ENCODE assay signal across 10 cellular contexts in the genomic region with DNA sequence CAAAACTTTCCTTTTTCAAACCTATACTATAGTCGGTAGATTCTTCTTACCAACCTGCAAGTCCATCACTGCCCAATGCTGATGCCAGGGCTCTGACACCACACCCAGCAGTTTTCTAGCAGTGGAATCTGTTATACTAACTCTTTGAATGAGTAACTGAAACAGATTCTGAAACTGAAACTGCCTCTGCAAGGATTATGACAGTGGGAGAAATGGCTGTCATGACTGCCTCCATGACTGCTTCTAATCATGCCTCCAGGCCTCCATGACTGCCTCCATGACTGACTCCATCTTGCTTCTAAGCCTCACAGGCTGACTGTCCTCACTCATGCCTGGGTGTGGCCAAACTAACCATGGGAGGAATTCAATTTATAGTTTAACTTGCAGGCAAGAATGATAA. TPM values are rescaled to one million over a fixed set of nuclear protein-coding genes. Genes with fewer than 3 reads are reported as not detected.
DNase-seq lines count a peak whose midpoint lies in the region; ATAC-seq and TF ChIP-seq lines count a peak whose summit lies in the region.
"Had no signal": no experiment of that assay in that cellular context is flagged by ENCODE, and none has a peak within 500 bp of the region (broad histone marks: within the 10 kb centered on the region; RNA-seq: fewer than 3 reads in every experiment).

No MANE protein-coding gene starts in this region.

- no peaks in the 10 kb centered on the region for H3K36me3 ChIP-seq in OCI-LY7 (ENCODE audit: insufficient read depth, low read length)

- H3K9me3 ChIP-seq in OCI-LY7 (ENCODE audit: low read length), result peaks cover 4% of the 10 kb centered on the region; the same call in 1 of the 2 replicates

- no peak overlapping the region for H3K4me2 ChIP-seq in OCI-LY7 (ENCODE audit: low read length)

- peaks cover 20% of the 10 kb centered on the region for H3K4me1 Mint-ChIP-seq in activated T-cell treated with anti-CD3 and anti-CD28 coated beads, Interleukin-2, amount 50 U/mL, for 72 hours (ENCODE audit: low read depth)

- peaks cover 0 to 1% of the 10 kb centered on the region in 2 donors for H3K9me3 Mint-ChIP-seq in activated T-cell treated with anti-CD3 and anti-CD28 coated beads, Interleukin-2, amount 50 U/mL, for 72 hours
- H3K9me3 Mint-ChIP-seq: IgD-negative memory B cell had no signal

- intact Hi-C loops in OCI-LY7 (cut with micrococcal nuclease; ENCODE audit: unreplicated experiment) (no loop called here), Right ventricle myocardium inferior (cut with DNase I) (no loop called here)

- H3K27ac ChIP-seq in OCI-LY7 (ENCODE audit: low read depth, low read length, poor library complexity, severe bottlenecking), result no peak overlapping the region

- peak overlapping the region in 1 of 2 donors; percentile 11 for H3K4me3 Mint-ChIP-seq in activated T-cell treated with anti-CD3 and anti-CD28 coated beads, Interleukin-2, amount 50 U/mL, for 72 hours
- H3K4me3 Mint-ChIP-seq: IgD-negative memory B cell had no signal

- DNase-seq in activated effector memory CD4-positive, alpha-beta T cell treated with anti-CD3 and anti-CD28 coated beads, Interleukin-2, amount 50 U/mL, for 16 hours, result peak; percentile 62
- no peak for DNase-seq in activated effector memory CD4-positive, alpha-beta T cell treated with Interleukin-2 at 50 U/mL for 16 hours
- peak; percentile 45 to 58 for DNase-seq in activated T-cell treated with anti-CD3 and anti-CD28 coated beads, Interleukin-2, amount 50 U/mL, for 72 hours
- DNase-seq in stimulated activated naive CD8-positive, alpha-beta T cell treated with anti-CD3 and anti-CD28 coated beads, Interleukin-15, Interleukin-2, amounts not matched to agents 100 U/mL and 50 U/mL, for 24 hours, result peak; percentile 36
- no peak for DNase-seq in GOT3 (lab: John Stamatoyannopoulos, UW)
- no peak for DNase-seq in OCI-LY7 (ENCODE audit: low spot score)
- no peak for DNase-seq in Right ventricle myocardium inferior (ENCODE audit: missing footprints)

- no peaks in the 10 kb centered on the region for H3K79me2 ChIP-seq in OCI-LY7 (ENCODE audit: insufficient read depth, low read depth, low read length)

- CTCF ChIA-PET in OCI-LY7 (lab: Charles Lee; ENCODE audit: unreplicated experiment), result no interaction called here

- peak overlapping the region; percentile 62 for H3K27ac Mint-ChIP-seq in activated T-cell treated with anti-CD3 and anti-CD28 coated beads, Interleukin-2, amount 50 U/mL, for 72 hours
- H3K27ac Mint-ChIP-seq: IgD-negative memory B cell had no signal

- H2AFZ ChIP-seq in OCI-LY7 (ENCODE audit: low read length), result no peak overlapping the region

- H3K27me3 Mint-ChIP-seq in activated T-cell treated with anti-CD3 and anti-CD28 coated beads, Interleukin-2, amount 50 U/mL, for 72 hours (ENCODE audit: low read depth), result peaks cover 18% of the 10 kb centered on the region
- H3K27me3 Mint-ChIP-seq: IgD-negative memory B cell had no signal

- no peak for TF ChIP-seq CTCF in OCI-LY7 (conservative IDR thresholded peaks at IDR 0.05; ENCODE audit: low read length)

- ATAC-seq in HG02938 (IDR thresholded peaks at IDR 0.05; ENCODE audit: unreplicated experiment), result peak; percentile 78
- ATAC-seq in activated T-cell treated with anti-CD3 and anti-CD28 coated beads, Interleukin-2, amount 50 U/mL, for 72 hours (replicated peaks in 1 of 2), result peak; percentile 98
- peak; percentile 97 for ATAC-seq in stimulated activated naive CD8-positive, alpha-beta T cell treated with anti-CD3 and anti-CD28 coated beads, Interleukin-15, Interleukin-2, amounts not matched to agents 100 U/mL and 50 U/mL, for 24 hours
- no peak for ATAC-seq in Right ventricle myocardium inferior
- ATAC-seq: Panc1 had no signal

- no peaks in the 10 kb centered on the region for H3K9me2 ChIP-seq in OCI-LY7 (ENCODE audit: insufficient read depth, low read length)

- no peaks in the 10 kb centered on the region for H4K20me1 ChIP-seq in OCI-LY7 (ENCODE audit: insufficient read depth, low read length)

- peaks cover 0 to 1% of the 10 kb centered on the region in 2 donors for H3K36me3 Mint-ChIP-seq in activated T-cell treated with anti-CD3 and anti-CD28 coated beads, Interleukin-2, amount 50 U/mL, for 72 hours (ENCODE audit: insufficient read depth in 2 of 2)

- H3K4me3 ChIP-seq in OCI-LY7 (ENCODE audit: low read depth, low read length, poor library complexity, severe bottlenecking), result no peak overlapping the region

- no TSS peak for BruUV-seq in OCI-LY7 (replicated peaks; lab: Mats Ljungman, UMichigan)

- H3K4me1 ChIP-seq in OCI-LY7 (ENCODE audit: insufficient read depth, low read length, poor library complexity, severe bottlenecking), result no peaks in the 10 kb centered on the region

- POLR2A ChIA-PET in OCI-LY7 (lab: Charles Lee), result no interaction called here

RNA-seq across cellular contexts. Expression of a gene that starts 29.4 kb away (rescaled TPM):
- total RNA-seq in activated T-cell treated with anti-CD3 and anti-CD28 coated beads, Interleukin-2, amount 50 U/mL, for 72 hours, result 100 to 1,000 TPM; 135 to 136 TPM
- 128 and 153 TPM in 2 replicates for total RNA-seq in OCI-LY7 (2014; rRNA removed; shearing (Covaris generic))
- total RNA-seq in OCI-LY7 (2022) (141 and 150 TPM in 2 replicates), Right ventricle myocardium inferior (170 TPM)

Comparison
In these comparisons a context has a peak if more than half of its experiments do, and no peak if none do; other contexts are left out.
1. DNase-seq: peak in activated effector memory CD4-positive, alpha-beta T cell treated with anti-CD3 and anti-CD28 coated beads, Interleukin-2, amount 50 U/mL, for 16 hours (single experiment), activated T-cell treated with anti-CD3 and anti-CD28 coated beads, Interleukin-2, amount 50 U/mL, for 72 hours (2 of 2) and stimulated activated naive CD8-positive, alpha-beta T cell treated with anti-CD3 and anti-CD28 coated beads, Interleukin-15, Interleukin-2, amounts not matched to agents 100 U/mL and 50 U/mL, for 24 hours (single experiment); none in activated effector memory CD4-positive, alpha-beta T cell treated with Interleukin-2 at 50 U/mL for 16 hours (single experiment), GOT3 (single experiment), OCI-LY7 (single experiment) and Right ventricle myocardium inferior (single experiment).